Comparison of ENCODE assay signal across 1 cellular context in the genomic region with DNA sequence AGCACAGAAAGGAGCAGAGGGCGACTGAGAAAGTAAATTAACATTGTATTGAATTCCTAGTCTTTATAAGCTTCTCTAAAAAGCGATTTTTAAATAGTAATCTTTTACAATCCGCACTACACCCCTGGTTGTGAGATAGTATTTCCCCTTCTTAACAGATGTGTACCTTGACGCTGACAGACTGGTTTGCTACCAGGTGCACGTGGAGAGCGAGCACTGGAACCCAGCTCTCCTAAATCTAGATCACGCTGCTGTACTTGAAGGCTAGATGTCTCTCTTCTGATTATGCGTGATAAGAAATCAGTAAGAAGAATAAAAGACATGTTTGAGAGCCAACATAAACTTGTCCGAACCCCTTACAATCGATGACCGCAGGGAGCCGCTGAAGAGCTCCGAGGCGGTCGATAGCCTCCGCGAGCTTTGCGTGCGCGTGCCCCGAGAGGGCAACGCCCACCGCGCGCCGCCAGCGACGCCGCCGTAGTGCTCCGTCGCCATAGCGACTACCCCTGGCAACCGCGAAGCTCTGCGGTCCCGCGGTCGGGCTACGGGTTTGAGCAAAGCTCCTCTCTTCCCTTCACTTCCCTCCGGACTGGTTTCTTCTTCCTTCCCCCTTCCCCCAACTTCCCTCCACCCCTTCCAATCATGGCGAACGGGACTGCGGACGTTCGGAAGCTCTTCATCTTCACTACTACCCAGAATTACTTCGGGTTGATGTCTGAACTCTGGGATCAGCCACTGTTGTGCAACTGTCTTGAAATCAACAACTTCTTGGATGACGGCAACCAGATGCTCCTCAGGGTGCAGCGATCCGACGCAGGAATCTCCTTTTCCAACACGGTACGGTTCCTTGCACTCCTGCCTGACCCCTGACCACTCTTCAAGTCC.
TF ChIP-seq lines count a peak whose summit lies in the region.

A gene with protein sequence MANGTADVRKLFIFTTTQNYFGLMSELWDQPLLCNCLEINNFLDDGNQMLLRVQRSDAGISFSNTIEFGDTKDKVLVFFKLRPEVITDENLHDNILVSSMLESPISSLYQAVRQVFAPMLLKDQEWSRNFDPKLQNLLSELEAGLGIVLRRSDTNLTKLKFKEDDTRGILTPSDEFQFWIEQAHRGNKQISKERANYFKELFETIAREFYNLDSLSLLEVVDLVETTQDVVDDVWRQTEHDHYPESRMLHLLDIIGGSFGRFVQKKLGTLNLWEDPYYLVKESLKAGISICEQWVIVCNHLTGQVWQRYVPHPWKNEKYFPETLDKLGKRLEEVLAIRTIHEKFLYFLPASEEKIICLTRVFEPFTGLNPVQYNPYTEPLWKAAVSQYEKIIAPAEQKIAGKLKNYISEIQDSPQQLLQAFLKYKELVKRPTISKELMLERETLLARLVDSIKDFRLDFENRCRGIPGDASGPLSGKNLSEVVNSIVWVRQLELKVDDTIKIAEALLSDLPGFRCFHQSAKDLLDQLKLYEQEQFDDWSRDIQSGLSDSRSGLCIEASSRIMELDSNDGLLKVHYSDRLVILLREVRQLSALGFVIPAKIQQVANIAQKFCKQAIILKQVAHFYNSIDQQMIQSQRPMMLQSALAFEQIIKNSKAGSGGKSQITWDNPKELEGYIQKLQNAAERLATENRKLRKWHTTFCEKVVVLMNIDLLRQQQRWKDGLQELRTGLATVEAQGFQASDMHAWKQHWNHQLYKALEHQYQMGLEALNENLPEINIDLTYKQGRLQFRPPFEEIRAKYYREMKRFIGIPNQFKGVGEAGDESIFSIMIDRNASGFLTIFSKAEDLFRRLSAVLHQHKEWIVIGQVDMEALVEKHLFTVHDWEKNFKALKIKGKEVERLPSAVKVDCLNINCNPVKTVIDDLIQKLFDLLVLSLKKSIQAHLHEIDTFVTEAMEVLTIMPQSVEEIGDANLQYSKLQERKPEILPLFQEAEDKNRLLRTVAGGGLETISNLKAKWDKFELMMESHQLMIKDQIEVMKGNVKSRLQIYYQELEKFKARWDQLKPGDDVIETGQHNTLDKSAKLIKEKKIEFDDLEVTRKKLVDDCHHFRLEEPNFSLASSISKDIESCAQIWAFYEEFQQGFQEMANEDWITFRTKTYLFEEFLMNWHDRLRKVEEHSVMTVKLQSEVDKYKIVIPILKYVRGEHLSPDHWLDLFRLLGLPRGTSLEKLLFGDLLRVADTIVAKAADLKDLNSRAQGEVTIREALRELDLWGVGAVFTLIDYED (N-terminal part only) (plus strand): TSS at position 494 of the 885 bp plus-strand sequence. CDS start 149 bp downstream, at position 643.

TF ChIP-seq in HepG2, 621 proteins besides CTCF, POLR2A, EP300 and RAD21 (continued from another document and continues in another):
- TF ChIP-seq, protein P1, sequence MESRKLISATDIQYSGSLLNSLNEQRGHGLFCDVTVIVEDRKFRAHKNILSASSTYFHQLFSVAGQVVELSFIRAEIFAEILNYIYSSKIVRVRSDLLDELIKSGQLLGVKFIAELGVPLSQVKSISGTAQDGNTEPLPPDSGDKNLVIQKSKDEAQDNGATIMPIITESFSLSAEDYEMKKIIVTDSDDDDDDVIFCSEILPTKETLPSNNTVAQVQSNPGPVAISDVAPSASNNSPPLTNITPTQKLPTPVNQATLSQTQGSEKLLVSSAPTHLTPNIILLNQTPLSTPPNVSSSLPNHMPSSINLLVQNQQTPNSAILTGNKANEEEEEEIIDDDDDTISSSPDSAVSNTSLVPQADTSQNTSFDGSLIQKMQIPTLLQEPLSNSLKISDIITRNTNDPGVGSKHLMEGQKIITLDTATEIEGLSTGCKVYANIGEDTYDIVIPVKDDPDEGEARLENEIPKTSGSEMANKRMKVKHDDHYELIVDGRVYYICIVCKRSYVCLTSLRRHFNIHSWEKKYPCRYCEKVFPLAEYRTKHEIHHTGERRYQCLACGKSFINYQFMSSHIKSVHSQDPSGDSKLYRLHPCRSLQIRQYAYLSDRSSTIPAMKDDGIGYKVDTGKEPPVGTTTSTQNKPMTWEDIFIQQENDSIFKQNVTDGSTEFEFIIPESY (CRISPR knock-in tag; IDR thresholded peaks at IDR 0.05) = 0 out of 2 replicates have a peak, but pooled peaks have one; percentile 37
- TF ChIP-seq ZNF354B (CRISPR knock-in tag; IDR thresholded peaks at IDR 0.05) (no peak), MXI1 (IDR thresholded peaks at IDR 0.05; ENCODE audit: borderline replicate concordance, low read depth, low read length) (peak; percentile 98), HDAC2 (CRISPR knock-in tag; IDR thresholded peaks at IDR 0.05) (peak; percentile 48; the same call in 1 of the 2 replicates), ZNF569 (CRISPR knock-in tag; IDR thresholded peaks at IDR 0.05; ENCODE audit: borderline replicate concordance) (no peak), RFX3 (CRISPR knock-in tag; IDR thresholded peaks at IDR 0.05) (peak; percentile 97), ZNF652 (CRISPR knock-in tag; IDR thresholded peaks at IDR 0.05; ENCODE audit: borderline replicate concordance, low read depth) (no peak), ZNF790 (CRISPR knock-in tag; IDR thresholded peaks at IDR 0.05; ENCODE audit: borderline replicate concordance) (no peak), RAD51 (IDR thresholded peaks at IDR 0.05; ENCODE audit: borderline replicate concordance) (no peak), GTF3A (CRISPR knock-in tag; conservative IDR thresholded peaks at IDR 0.05) (no peak), GTF2F1 (IDR thresholded peaks at IDR 0.05; ENCODE audit: low read length) (no peak), CCDC6 (CRISPR knock-in tag; IDR thresholded peaks at IDR 0.05) (0 out of 2 replicates have a peak, but pooled peaks have one; percentile 57)
- TF ChIP-seq, protein P2, sequence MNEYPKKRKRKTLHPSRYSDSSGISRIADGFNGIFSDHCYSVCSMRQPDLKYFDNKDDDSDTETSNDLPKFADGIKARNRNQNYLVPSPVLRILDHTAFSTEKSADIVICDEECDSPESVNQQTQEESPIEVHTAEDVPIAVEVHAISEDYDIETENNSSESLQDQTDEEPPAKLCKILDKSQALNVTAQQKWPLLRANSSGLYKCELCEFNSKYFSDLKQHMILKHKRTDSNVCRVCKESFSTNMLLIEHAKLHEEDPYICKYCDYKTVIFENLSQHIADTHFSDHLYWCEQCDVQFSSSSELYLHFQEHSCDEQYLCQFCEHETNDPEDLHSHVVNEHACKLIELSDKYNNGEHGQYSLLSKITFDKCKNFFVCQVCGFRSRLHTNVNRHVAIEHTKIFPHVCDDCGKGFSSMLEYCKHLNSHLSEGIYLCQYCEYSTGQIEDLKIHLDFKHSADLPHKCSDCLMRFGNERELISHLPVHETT (CRISPR knock-in tag; conservative IDR thresholded peaks at IDR 0.05) = no peak; the same call in 1 of the 2 replicates
- TF ChIP-seq, protein P3, sequence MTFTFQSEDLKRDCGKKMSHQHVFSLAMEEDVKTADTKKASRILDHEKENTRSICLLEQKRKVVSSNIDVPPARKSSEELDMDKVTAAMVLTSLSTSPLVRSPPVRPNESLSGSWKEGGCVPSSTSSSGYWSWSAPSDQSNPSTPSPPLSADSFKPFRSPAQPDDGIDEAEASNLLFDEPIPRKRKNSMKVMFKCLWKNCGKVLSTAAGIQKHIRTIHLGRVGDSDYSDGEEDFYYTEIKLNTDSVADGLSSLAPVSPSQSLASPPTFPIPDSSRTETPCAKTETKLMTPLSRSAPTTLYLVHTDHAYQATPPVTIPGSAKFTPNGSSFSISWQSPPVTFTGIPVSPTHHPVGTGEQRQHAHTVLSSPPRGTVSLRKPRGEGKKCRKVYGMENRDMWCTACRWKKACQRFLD (CRISPR knock-in tag; IDR thresholded peaks at IDR 0.05; ENCODE audit: borderline replicate concordance) = no peak; the same call in 1 of the 2 replicates
- TF ChIP-seq, protein P4, sequence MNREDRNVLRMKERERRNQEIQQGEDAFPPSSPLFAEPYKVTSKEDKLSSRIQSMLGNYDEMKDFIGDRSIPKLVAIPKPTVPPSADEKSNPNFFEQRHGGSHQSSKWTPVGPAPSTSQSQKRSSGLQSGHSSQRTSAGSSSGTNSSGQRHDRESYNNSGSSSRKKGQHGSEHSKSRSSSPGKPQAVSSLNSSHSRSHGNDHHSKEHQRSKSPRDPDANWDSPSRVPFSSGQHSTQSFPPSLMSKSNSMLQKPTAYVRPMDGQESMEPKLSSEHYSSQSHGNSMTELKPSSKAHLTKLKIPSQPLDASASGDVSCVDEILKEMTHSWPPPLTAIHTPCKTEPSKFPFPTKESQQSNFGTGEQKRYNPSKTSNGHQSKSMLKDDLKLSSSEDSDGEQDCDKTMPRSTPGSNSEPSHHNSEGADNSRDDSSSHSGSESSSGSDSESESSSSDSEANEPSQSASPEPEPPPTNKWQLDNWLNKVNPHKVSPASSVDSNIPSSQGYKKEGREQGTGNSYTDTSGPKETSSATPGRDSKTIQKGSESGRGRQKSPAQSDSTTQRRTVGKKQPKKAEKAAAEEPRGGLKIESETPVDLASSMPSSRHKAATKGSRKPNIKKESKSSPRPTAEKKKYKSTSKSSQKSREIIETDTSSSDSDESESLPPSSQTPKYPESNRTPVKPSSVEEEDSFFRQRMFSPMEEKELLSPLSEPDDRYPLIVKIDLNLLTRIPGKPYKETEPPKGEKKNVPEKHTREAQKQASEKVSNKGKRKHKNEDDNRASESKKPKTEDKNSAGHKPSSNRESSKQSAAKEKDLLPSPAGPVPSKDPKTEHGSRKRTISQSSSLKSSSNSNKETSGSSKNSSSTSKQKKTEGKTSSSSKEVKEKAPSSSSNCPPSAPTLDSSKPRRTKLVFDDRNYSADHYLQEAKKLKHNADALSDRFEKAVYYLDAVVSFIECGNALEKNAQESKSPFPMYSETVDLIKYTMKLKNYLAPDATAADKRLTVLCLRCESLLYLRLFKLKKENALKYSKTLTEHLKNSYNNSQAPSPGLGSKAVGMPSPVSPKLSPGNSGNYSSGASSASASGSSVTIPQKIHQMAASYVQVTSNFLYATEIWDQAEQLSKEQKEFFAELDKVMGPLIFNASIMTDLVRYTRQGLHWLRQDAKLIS (CRISPR knock-in tag; IDR thresholded peaks at IDR 0.05) = no peak
- TF ChIP-seq, protein P5, sequence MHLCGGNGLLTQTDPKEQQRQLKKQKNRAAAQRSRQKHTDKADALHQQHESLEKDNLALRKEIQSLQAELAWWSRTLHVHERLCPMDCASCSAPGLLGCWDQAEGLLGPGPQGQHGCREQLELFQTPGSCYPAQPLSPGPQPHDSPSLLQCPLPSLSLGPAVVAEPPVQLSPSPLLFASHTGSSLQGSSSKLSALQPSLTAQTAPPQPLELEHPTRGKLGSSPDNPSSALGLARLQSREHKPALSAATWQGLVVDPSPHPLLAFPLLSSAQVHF (CRISPR knock-in tag; IDR thresholded peaks at IDR 0.05) = no peak
- TF ChIP-seq, protein P6, sequence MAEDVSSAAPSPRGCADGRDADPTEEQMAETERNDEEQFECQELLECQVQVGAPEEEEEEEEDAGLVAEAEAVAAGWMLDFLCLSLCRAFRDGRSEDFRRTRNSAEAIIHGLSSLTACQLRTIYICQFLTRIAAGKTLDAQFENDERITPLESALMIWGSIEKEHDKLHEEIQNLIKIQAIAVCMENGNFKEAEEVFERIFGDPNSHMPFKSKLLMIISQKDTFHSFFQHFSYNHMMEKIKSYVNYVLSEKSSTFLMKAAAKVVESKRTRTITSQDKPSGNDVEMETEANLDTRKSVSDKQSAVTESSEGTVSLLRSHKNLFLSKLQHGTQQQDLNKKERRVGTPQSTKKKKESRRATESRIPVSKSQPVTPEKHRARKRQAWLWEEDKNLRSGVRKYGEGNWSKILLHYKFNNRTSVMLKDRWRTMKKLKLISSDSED (CRISPR knock-in tag; IDR thresholded peaks at IDR 0.05) = no peak
- TF ChIP-seq, protein P7, sequence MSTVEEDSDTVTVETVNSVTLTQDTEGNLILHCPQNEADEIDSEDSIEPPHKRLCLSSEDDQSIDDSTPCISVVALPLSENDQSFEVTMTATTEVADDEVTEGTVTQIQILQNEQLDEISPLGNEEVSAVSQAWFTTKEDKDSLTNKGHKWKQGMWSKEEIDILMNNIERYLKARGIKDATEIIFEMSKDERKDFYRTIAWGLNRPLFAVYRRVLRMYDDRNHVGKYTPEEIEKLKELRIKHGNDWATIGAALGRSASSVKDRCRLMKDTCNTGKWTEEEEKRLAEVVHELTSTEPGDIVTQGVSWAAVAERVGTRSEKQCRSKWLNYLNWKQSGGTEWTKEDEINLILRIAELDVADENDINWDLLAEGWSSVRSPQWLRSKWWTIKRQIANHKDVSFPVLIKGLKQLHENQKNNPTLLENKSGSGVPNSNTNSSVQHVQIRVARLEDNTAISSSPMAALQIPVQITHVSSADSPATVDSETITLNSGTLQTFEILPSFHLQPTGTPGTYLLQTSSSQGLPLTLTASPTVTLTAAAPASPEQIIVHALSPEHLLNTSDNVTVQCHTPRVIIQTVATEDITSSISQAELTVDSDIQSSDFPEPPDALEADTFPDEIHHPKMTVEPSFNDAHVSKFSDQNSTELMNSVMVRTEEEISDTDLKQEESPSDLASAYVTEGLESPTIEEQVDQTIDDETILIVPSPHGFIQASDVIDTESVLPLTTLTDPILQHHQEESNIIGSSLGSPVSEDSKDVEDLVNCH (CRISPR knock-in tag; IDR thresholded peaks at IDR 0.05) = no peak
- TF ChIP-seq, protein P8, sequence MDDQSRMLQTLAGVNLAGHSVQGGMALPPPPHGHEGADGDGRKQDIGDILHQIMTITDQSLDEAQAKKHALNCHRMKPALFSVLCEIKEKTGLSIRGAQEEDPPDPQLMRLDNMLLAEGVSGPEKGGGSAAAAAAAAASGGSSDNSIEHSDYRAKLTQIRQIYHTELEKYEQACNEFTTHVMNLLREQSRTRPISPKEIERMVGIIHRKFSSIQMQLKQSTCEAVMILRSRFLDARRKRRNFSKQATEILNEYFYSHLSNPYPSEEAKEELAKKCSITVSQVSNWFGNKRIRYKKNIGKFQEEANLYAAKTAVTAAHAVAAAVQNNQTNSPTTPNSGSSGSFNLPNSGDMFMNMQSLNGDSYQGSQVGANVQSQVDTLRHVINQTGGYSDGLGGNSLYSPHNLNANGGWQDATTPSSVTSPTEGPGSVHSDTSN (CRISPR knock-in tag; IDR thresholded peaks at IDR 0.05; ENCODE audit: borderline replicate concordance) = no peak
- TF ChIP-seq, protein P9, sequence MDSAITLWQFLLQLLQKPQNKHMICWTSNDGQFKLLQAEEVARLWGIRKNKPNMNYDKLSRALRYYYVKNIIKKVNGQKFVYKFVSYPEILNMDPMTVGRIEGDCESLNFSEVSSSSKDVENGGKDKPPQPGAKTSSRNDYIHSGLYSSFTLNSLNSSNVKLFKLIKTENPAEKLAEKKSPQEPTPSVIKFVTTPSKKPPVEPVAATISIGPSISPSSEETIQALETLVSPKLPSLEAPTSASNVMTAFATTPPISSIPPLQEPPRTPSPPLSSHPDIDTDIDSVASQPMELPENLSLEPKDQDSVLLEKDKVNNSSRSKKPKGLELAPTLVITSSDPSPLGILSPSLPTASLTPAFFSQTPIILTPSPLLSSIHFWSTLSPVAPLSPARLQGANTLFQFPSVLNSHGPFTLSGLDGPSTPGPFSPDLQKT (CRISPR knock-in tag; IDR thresholded peaks at IDR 0.05; ENCODE audit: borderline replicate concordance) = no peak
- TF ChIP-seq, protein P10, sequence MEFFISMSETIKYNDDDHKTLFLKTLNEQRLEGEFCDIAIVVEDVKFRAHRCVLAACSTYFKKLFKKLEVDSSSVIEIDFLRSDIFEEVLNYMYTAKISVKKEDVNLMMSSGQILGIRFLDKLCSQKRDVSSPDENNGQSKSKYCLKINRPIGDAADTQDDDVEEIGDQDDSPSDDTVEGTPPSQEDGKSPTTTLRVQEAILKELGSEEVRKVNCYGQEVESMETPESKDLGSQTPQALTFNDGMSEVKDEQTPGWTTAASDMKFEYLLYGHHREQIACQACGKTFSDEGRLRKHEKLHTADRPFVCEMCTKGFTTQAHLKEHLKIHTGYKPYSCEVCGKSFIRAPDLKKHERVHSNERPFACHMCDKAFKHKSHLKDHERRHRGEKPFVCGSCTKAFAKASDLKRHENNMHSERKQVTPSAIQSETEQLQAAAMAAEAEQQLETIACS (CRISPR knock-in tag; IDR thresholded peaks at IDR 0.05) = peak; percentile 99
